In the genomic region with DNA sequence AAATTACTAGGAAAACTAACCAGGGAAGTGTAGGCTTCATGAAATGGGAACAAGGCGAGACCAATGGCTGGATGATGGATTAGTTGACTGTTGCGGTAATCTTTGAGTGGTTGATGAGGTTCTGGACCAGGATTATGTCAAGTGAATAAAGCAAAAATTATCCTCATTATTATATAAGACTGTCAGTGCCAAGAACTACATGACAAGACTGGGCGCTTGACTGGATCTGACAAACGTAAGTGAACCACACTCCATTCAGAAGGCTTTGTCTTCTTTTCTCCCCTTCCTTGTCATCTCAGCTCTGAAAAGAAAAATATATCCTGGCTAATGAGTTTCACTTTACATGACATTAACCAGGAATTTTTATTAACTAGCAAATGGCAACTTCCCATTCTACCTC, we compare ENCODE assay signal across 17 cellular contexts.
"Had no signal": no experiment of that assay in that cellular context is flagged by ENCODE, and none has a peak within 500 bp of the region (broad histone marks: within the 10 kb centered on the region; RNA-seq: fewer than 3 reads in every experiment).

No MANE protein-coding gene starts in this region.

- H3K27me3 ChIP-seq: sigmoid colon, transverse colon had no signal

- H3K36me3 ChIP-seq: heart left ventricle, sigmoid colon, thoracic aorta, transverse colon had no signal

- ATAC-seq: heart left ventricle; left colon; left ventricle myocardium superior; stimulated activated naive B cell treated with anti-CD40 and anti-IgM and Interleukin-4, amounts not matched to agents 10 μg/mL and 1 μg/mL and 100 μg/mL, for 72 hours; stimulated activated naive CD8-positive, alpha-beta T cell treated with anti-CD3 and anti-CD28 coated beads, Interleukin-15, amount 100 ng/mL, for 72 hours had no signal

- DNase-seq: effector CD4-positive, alpha-beta T cell; heart left ventricle; hippocampal formation; left colon; left ventricle myocardium superior; mesenchymal stem cell; midbrain; posterior cingulate gyrus; sigmoid colon; stimulated activated CD4-positive, alpha-beta T cell treated with anti-CD3 and anti-CD28 coated beads, Interleukin-2, amount 100 ng/mL, for 24 hours; stimulated activated CD4-positive, alpha-beta T cell treated with anti-CD3 and anti-CD28 coated beads, Interleukin-4, amount 100 ng/mL, for 4 hours; stimulated activated naive B cell treated with anti-CD40 and anti-IgM and Interleukin-4, amounts not matched to agents 10 μg/mL and 1 μg/mL and 100 μg/mL, for 72 hours; stimulated activated naive CD8-positive, alpha-beta T cell treated with anti-CD3 and anti-CD28 coated beads, Interleukin-15, amount 100 ng/mL, for 72 hours; transverse colon had no signal

- H3K27ac ChIP-seq: heart left ventricle, sigmoid colon, skin epidermis, thoracic aorta, transverse colon had no signal

- H3K4me3 ChIP-seq: heart left ventricle, lung, sigmoid colon, skin epidermis, thoracic aorta, transverse colon had no signal

- H3K9me3 ChIP-seq: heart left ventricle, sigmoid colon, thoracic aorta, transverse colon had no signal
